1 cellular context compared by ENCODE assay signal in the genomic region with DNA sequence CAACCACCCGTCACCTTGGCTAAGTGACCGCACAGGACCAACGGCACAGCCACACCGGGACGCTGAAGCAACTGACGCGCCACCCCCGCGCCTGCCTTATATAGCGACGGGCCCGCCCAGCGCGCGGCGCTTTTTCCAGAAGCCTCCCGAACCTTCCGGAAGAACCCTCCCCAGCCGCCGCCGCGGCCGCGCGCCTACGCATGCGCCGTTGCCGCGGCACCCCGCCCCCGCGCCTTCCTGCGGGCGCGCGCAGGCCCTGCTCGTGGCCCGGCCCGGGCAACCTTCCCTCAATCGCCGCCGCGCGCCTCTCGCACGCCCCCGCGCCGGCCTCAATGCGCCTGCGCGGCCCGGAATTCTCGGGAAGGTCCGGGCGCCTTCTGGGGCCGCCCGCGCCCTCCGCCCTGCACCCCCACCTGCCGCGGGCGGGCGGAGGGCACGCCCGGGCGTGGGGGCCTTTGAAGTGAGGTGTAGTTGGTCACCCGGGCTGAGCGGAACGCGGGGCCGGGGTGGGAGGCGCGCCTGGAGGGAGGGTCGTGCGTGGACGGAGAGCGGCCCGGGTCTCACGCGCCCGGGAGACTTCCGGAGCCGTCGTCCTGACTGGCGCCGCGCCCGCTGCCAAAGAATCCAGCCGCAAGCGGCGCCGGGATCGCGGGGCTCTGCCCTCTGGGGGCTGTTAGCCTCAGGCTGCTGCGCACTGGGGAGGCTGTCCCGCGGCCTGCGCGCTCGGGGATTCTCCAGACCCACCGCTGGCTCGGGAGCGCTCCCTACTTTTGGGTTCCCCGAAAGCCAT.
TF ChIP-seq lines count a peak whose summit lies in the region.

A gene (minus strand): TSS at position 73 of the 790 bp plus-strand sequence. CDS start 666 bp downstream, outside the sequence.

TF ChIP-seq in K562, 482 proteins besides CTCF, POLR2A, EP300 and RAD21 (continued from another document and continues in another):
- TF ChIP-seq, protein P1, sequence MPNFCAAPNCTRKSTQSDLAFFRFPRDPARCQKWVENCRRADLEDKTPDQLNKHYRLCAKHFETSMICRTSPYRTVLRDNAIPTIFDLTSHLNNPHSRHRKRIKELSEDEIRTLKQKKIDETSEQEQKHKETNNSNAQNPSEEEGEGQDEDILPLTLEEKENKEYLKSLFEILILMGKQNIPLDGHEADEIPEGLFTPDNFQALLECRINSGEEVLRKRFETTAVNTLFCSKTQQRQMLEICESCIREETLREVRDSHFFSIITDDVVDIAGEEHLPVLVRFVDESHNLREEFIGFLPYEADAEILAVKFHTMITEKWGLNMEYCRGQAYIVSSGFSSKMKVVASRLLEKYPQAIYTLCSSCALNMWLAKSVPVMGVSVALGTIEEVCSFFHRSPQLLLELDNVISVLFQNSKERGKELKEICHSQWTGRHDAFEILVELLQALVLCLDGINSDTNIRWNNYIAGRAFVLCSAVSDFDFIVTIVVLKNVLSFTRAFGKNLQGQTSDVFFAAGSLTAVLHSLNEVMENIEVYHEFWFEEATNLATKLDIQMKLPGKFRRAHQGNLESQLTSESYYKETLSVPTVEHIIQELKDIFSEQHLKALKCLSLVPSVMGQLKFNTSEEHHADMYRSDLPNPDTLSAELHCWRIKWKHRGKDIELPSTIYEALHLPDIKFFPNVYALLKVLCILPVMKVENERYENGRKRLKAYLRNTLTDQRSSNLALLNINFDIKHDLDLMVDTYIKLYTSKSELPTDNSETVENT (CRISPR knock-in tag; IDR thresholded peaks at IDR 0.05), result peak; percentile 13; the same call in 1 of the 2 replicates
- TF ChIP-seq GABPB2 (CRISPR knock-in tag; conservative IDR thresholded peaks at IDR 0.05) (no peak), NUFIP1 (IDR thresholded peaks at IDR 0.05; ENCODE audit: partially characterized antibody) (no peak), NR2C1 (IDR thresholded peaks at IDR 0.05) (no peak), NR2C1 (tag; IDR thresholded peaks at IDR 0.05) (no peak), MECOM (CRISPR knock-in tag; IDR thresholded peaks at IDR 0.05) (no peak), STAT5B (CRISPR knock-in tag; IDR thresholded peaks at IDR 0.05) (no peak), BHLHE40 (IDR thresholded peaks at IDR 0.05; ENCODE audit: low read length) (no peak), HOXB6 (CRISPR knock-in tag; IDR thresholded peaks at IDR 0.05; ENCODE audit: borderline replicate concordance) (no peak), YY1 (IDR thresholded peaks at IDR 0.05; ENCODE audit: borderline replicate concordance in 1 of 3, control insufficient read depth in 1 of 3, extremely low read depth in 1 of 3, insufficient read depth in 3 of 3, insufficient read length in 1 of 3, insufficient replicate concordance in 2 of 3, low read depth in 1 of 3, low read length in 2 of 3) (peak in 2 of 3 experiments; percentile 27 to 51), GATAD2A (IDR thresholded peaks at IDR 0.05) (0 out of 2 replicates have a peak, but pooled peaks have one; percentile 47), ZNF583 (CRISPR knock-in tag; IDR thresholded peaks at IDR 0.05) (no peak), GATAD2B (IDR thresholded peaks at IDR 0.05; ENCODE audit: borderline replicate concordance) (no peak; the same call in 1 of the 2 replicates), PHB2 (IDR thresholded peaks at IDR 0.05; ENCODE audit: low read depth) (no peak), ZNF282 (CRISPR knock-in tag; IDR thresholded peaks at IDR 0.05) (no peak), NONO (IDR thresholded peaks at IDR 0.05; ENCODE audit: low read depth in 2 of 2, low read length in 1 of 2) (peak in 1 of 2 experiments; percentile 10; a peak in 1 of 4 replicates), ZNF232 (CRISPR knock-in tag; IDR thresholded peaks at IDR 0.05) (no peak)
- TF ChIP-seq, protein P2, sequence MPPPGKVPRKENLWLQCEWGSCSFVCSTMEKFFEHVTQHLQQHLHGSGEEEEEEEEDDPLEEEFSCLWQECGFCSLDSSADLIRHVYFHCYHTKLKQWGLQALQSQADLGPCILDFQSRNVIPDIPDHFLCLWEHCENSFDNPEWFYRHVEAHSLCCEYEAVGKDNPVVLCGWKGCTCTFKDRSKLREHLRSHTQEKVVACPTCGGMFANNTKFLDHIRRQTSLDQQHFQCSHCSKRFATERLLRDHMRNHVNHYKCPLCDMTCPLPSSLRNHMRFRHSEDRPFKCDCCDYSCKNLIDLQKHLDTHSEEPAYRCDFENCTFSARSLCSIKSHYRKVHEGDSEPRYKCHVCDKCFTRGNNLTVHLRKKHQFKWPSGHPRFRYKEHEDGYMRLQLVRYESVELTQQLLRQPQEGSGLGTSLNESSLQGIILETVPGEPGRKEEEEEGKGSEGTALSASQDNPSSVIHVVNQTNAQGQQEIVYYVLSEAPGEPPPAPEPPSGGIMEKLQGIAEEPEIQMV (tag; conservative IDR thresholded peaks at IDR 0.05; ENCODE audit: low read depth), result no peak
- TF ChIP-seq, protein P3, sequence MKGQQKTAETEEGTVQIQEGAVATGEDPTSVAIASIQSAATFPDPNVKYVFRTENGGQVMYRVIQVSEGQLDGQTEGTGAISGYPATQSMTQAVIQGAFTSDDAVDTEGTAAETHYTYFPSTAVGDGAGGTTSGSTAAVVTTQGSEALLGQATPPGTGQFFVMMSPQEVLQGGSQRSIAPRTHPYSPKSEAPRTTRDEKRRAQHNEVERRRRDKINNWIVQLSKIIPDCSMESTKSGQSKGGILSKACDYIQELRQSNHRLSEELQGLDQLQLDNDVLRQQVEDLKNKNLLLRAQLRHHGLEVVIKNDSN (CRISPR knock-in tag; IDR thresholded peaks at IDR 0.05), result no peak
- TF ChIP-seq, protein P4, sequence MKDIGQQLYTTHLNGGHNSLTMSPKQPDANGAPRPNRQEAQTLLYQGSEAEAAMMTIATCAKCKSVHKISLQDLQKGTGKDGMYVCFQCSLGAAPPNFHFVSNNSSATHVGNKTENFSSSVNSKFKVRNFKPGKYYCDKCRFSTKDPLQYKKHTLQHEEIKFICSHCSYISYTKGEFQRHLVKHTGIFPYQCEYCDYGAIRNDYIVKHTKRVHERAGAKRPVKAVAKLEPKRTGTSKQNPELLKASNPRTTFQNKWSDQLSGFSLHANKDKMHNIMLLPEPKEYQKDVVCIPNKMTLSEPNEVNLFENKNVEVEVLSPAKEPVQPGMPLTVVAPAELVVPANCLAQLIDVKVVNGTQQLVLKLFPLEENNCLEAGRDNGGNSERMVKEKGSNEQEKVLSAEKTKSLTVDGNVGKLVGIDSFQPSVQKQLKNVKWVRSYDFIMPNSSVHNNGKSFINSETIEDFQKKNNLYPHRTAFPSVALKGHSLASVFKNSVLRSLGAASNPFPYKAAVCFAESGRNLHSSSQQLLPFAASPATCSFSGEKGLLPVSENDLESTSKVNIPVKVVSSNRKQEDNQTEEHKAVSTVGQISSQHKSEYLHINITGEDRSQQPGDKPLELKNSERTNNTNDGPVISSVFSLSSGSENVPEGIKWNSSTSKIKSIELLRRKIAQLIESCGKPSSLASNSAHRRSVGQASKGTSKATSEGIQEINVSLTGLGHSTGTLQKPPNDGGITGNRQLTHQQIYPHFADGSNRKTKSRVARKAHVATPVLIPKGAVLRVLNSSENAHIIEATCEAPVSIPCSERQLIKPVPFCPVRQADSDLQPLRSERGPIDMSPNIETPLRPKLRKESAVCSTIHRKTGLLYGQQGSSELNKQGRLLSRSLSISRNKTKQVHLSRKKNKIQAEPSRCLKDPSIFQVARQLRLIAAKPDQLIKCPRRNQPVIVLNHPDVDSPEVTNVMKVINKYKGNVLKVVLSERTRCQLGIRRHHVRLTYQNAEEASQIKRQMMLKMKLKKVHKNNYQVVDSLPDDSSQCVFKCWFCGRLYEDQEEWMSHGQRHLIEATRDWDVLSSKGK (CRISPR knock-in tag; IDR thresholded peaks at IDR 0.05), result no peak
- TF ChIP-seq, protein P5, sequence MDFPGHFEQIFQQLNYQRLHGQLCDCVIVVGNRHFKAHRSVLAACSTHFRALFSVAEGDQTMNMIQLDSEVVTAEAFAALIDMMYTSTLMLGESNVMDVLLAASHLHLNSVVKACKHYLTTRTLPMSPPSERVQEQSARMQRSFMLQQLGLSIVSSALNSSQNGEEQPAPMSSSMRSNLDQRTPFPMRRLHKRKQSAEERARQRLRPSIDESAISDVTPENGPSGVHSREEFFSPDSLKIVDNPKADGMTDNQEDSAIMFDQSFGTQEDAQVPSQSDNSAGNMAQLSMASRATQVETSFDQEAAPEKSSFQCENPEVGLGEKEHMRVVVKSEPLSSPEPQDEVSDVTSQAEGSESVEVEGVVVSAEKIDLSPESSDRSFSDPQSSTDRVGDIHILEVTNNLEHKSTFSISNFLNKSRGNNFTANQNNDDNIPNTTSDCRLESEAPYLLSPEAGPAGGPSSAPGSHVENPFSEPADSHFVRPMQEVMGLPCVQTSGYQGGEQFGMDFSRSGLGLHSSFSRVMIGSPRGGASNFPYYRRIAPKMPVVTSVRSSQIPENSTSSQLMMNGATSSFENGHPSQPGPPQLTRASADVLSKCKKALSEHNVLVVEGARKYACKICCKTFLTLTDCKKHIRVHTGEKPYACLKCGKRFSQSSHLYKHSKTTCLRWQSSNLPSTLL (IDR thresholded peaks at IDR 0.05), result no peak
- TF ChIP-seq, protein P6, sequence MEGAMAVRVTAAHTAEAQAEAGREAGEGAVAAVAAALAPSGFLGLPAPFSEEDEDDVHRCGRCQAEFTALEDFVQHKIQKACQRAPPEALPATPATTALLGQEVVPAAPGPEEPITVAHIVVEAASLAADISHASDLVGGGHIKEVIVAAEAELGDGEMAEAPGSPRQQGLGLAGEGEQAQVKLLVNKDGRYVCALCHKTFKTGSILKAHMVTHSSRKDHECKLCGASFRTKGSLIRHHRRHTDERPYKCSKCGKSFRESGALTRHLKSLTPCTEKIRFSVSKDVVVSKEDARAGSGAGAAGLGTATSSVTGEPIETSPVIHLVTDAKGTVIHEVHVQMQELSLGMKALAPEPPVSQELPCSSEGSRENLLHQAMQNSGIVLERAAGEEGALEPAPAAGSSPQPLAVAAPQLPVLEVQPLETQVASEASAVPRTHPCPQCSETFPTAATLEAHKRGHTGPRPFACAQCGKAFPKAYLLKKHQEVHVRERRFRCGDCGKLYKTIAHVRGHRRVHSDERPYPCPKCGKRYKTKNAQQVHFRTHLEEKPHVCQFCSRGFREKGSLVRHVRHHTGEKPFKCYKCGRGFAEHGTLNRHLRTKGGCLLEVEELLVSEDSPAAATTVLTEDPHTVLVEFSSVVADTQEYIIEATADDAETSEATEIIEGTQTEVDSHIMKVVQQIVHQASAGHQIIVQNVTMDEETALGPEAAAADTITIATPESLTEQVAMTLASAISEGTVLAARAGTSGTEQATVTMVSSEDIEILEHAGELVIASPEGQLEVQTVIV (CRISPR knock-in tag; IDR thresholded peaks at IDR 0.05; ENCODE audit: borderline replicate concordance), result no peak
- TF ChIP-seq, protein P7, sequence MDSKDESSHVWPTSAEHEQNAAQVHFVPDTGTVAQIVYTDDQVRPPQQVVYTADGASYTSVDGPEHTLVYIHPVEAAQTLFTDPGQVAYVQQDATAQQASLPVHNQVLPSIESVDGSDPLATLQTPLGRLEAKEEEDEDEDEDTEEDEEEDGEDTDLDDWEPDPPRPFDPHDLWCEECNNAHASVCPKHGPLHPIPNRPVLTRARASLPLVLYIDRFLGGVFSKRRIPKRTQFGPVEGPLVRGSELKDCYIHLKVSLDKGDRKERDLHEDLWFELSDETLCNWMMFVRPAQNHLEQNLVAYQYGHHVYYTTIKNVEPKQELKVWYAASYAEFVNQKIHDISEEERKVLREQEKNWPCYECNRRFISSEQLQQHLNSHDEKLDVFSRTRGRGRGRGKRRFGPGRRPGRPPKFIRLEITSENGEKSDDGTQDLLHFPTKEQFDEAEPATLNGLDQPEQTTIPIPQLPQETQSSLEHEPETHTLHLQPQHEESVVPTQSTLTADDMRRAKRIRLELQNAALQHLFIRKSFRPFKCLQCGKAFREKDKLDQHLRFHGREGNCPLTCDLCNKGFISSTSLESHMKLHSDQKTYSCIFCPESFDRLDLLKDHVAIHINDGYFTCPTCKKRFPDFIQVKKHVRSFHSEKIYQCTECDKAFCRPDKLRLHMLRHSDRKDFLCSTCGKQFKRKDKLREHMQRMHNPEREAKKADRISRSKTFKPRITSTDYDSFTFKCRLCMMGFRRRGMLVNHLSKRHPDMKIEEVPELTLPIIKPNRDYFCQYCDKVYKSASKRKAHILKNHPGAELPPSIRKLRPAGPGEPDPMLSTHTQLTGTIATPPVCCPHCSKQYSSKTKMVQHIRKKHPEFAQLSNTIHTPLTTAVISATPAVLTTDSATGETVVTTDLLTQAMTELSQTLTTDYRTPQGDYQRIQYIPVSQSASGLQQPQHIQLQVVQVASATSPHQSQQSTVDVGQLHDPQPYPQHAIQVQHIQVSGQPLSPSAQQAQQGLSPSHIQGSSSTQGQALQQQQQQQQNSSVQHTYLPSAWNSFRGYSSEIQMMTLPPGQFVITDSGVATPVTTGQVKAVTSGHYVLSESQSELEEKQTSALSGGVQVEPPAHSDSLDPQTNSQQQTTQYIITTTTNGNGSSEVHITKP (IDR thresholded peaks at IDR 0.05; ENCODE audit: partially characterized antibody), result no peak
- TF ChIP-seq, protein P8, sequence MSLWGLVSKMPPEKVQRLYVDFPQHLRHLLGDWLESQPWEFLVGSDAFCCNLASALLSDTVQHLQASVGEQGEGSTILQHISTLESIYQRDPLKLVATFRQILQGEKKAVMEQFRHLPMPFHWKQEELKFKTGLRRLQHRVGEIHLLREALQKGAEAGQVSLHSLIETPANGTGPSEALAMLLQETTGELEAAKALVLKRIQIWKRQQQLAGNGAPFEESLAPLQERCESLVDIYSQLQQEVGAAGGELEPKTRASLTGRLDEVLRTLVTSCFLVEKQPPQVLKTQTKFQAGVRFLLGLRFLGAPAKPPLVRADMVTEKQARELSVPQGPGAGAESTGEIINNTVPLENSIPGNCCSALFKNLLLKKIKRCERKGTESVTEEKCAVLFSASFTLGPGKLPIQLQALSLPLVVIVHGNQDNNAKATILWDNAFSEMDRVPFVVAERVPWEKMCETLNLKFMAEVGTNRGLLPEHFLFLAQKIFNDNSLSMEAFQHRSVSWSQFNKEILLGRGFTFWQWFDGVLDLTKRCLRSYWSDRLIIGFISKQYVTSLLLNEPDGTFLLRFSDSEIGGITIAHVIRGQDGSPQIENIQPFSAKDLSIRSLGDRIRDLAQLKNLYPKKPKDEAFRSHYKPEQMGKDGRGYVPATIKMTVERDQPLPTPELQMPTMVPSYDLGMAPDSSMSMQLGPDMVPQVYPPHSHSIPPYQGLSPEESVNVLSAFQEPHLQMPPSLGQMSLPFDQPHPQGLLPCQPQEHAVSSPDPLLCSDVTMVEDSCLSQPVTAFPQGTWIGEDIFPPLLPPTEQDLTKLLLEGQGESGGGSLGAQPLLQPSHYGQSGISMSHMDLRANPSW (CRISPR knock-in tag; IDR thresholded peaks at IDR 0.05), result no peak
- TF ChIP-seq, protein P9, sequence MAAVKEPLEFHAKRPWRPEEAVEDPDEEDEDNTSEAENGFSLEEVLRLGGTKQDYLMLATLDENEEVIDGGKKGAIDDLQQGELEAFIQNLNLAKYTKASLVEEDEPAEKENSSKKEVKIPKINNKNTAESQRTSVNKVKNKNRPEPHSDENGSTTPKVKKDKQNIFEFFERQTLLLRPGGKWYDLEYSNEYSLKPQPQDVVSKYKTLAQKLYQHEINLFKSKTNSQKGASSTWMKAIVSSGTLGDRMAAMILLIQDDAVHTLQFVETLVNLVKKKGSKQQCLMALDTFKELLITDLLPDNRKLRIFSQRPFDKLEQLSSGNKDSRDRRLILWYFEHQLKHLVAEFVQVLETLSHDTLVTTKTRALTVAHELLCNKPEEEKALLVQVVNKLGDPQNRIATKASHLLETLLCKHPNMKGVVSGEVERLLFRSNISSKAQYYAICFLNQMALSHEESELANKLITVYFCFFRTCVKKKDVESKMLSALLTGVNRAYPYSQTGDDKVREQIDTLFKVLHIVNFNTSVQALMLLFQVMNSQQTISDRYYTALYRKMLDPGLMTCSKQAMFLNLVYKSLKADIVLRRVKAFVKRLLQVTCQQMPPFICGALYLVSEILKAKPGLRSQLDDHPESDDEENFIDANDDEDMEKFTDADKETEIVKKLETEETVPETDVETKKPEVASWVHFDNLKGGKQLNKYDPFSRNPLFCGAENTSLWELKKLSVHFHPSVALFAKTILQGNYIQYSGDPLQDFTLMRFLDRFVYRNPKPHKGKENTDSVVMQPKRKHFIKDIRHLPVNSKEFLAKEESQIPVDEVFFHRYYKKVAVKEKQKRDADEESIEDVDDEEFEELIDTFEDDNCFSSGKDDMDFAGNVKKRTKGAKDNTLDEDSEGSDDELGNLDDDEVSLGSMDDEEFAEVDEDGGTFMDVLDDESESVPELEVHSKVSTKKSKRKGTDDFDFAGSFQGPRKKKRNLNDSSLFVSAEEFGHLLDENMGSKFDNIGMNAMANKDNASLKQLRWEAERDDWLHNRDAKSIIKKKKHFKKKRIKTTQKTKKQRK (IDR thresholded peaks at IDR 0.05; ENCODE audit: borderline replicate concordance, low read depth, low read length), result no peak
